In the genomic region with DNA sequence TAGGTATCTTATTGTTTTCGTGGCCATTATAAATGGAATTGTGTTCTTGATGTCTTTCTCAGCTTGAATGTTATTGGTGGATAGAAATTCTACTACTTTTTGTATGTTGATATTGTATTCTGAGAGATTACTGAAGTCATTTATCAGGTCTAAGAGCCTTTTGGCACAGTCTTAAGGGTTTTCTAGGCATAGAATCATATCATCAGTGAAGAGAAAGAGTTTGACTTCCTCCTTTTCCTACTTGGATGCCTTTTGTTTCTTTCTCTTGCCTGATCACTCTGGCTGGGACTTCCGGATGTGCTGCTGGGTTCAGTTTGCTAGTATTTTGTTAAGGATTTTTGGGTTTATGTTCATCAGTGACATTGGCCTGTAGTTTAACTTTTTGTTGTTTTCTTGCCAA, we compare ENCODE assay signal across 34 cellular contexts.
"Had no signal": no experiment of that assay in that cellular context is flagged by ENCODE, and none has a peak within 500 bp of the region (broad histone marks: within the 10 kb centered on the region; RNA-seq: fewer than 3 reads in every experiment).

No MANE protein-coding gene starts in this region.

- DNase-seq: Karpas-422, Kasumi-1, MG63, MM.1S, MV-4-11, NCI-H1048, NCI-H1092, NCI-H1092 treated with DMSO at 0.1 percent for 48 hours, NCI-H1105, NCI-H1105 treated with DMSO at 0.1 percent for 48 hours, NCI-H1417, NCI-H1417 treated with DMSO at 0.1 percent for 48 hours, NCI-H1436, NCI-H1436 treated with DMSO at 0.1 percent for 48 hours, NCI-H146, NCI-H1694, NCI-H1694 treated with DMSO at 0.1 percent for 48 hours, NCI-H187, NCI-H187 treated with DMSO at 0.1 percent for 48 hours, NCI-H1930, NCI-H2029, NCI-H2029 treated with DMSO at 0.1 percent for 48 hours, NCI-H2081, NCI-H2081 treated with DMSO at 0.1 percent for 48 hours, NCI-H2107, NCI-H2171, NCI-H2171 treated with DMSO at 0.1 percent for 48 hours, NCI-H2227 treated with DMSO at 0.1 percent for 48 hours, NCI-H226, NCI-H345, NCI-H446, NCI-H446 treated with DMSO at 0.1 percent for 48 hours, NCI-H510A had no signal

- H3K4me3 ChIP-seq: MG63 had no signal

- H3K9me3 ChIP-seq: MG63 had no signal

- H3K27me3 ChIP-seq: MG63 had no signal

- H3K27ac ChIP-seq: KMS-11 had no signal

- H3K4me2 ChIP-seq: KMS-11 had no signal

- H3K9ac ChIP-seq: KMS-11 had no signal

- H3K36me3 ChIP-seq: MG63 had no signal
